ENCODE assay signal across 27 cellular contexts in genomic region chr4:188175288-188175687, GRCh38. TPM values are rescaled to one million over a fixed set of nuclear protein-coding genes. Genes with fewer than 3 reads are reported as not detected.
DNase-seq lines count a peak whose midpoint lies in the region; ATAC-seq and TF ChIP-seq lines count a peak whose summit lies in the region.
"Had no signal": no experiment of that assay in that cellular context is flagged by ENCODE, and none has a peak within 500 bp of the region (broad histone marks: within the 10 kb centered on the region; RNA-seq: fewer than 3 reads in every experiment).

No MANE protein-coding gene starts in this region.

- DNase-seq in A172 (ENCODE audit: low spot score): peak; percentile 66
- DNase-seq in HCEC 1CT: peak; percentile 5
- DNase-seq in RWPE2 (ENCODE audit: low spot score): no peak
- DNase-seq in epithelial cell of esophagus (ENCODE audit: low read depth): peak; percentile 13
- DNase-seq in stimulated activated CD4-positive, alpha-beta T cell treated with anti-CD3 and anti-CD28 coated beads, Interleukin-2, amount 100 ng/mL, for 48 hours: no peak
- DNase-seq in NCI-H1436 treated with DMSO at 0.1 percent for 48 hours (lab: John Stamatoyannopoulos, UW): no peak
- DNase-seq: AML-193; C1 segment of cervical spinal cord; Caco-2; CD4-positive, alpha-beta memory T cell; DMS 273 treated with DMSO at 0.1 percent for 48 hours; DMS79; EL; H9; HFFc6; Karpas-422; NCI-H1105 treated with DMSO at 0.1 percent for 48 hours; NCI-H2029; NCI-H446 treated with DMSO at 0.1 percent for 48 hours; NCI-H526; NCI-H82; RPMI8226; T-helper 1 cell had no signal

- no peak overlapping the region for H3K4me3 ChIP-seq in RWPE2 (ENCODE audit: severe bottlenecking)
- H3K4me3 ChIP-seq in epithelial cell of esophagus (ENCODE audit: low read length): no peak overlapping the region

- no peak overlapping the region for H3K27ac ChIP-seq in RWPE2 (ENCODE audit: poor library complexity, severe bottlenecking)
- H3K27ac ChIP-seq: HL-60 had no signal

- no peak for TF ChIP-seq CTCF in RWPE2 (IDR thresholded peaks at IDR 0.05; ENCODE audit: poor library complexity, severe bottlenecking)
- no peak for TF ChIP-seq CTCF in epithelial cell of esophagus (IDR thresholded peaks at IDR 0.05; ENCODE audit: insufficient read depth, low read depth, low read length, missing control alignments)

- ATAC-seq in RWPE2 (ENCODE audit: low read depth): 0 out of 3 replicates have a peak, but pooled peaks have one; percentile 32
- ATAC-seq in GM19351 (IDR thresholded peaks at IDR 0.05; ENCODE audit: unreplicated experiment): no peak
- ATAC-seq in GM21447 (IDR thresholded peaks at IDR 0.05; ENCODE audit: unreplicated experiment): no peak

- no peaks in the 10 kb centered on the region for H3K27me3 ChIP-seq in RWPE2 (ENCODE audit: insufficient read depth, poor library complexity, severe bottlenecking)

- peaks cover 15% of the 10 kb centered on the region for H3K4me1 ChIP-seq in RWPE2 (ENCODE audit: insufficient read depth, poor library complexity, severe bottlenecking)
- H3K4me1 ChIP-seq: Caco-2 had no signal

- no peaks in the 10 kb centered on the region for H3K9me3 ChIP-seq in RWPE2 (ENCODE audit: severe bottlenecking)
- H3K9me3 ChIP-seq: Caco-2 had no signal

- no peaks in the 10 kb centered on the region for H3K36me3 ChIP-seq in RWPE2 (ENCODE audit: low read depth)

RNA-seq across cellular contexts. Expression of gene TRIML1, which starts 36.0 kb away (rescaled TPM):
- total RNA-seq in A172 (2014; rRNA removed; shearing (Covaris generic)): 0.31 TPM in 1 of 2 replicates, not detected in the other
- total RNA-seq: Caco-2; CD4-positive, alpha-beta memory T cell; H9; HFFc6; SK-MEL-5 had no signal

Comparison
In these comparisons a context has a peak if more than half of its experiments do, and no peak if none do; other contexts are left out.
1. DNase-seq: peak in A172 (single experiment), HCEC 1CT (single experiment) and epithelial cell of esophagus (single experiment); none in RWPE2 (single experiment), stimulated activated CD4-positive, alpha-beta T cell treated with anti-CD3 and anti-CD28 coated beads, Interleukin-2, amount 100 ng/mL, for 48 hours (0 of 2) and NCI-H1436 treated with DMSO at 0.1 percent for 48 hours (single experiment).